ENCODE assay signal across 8 cellular contexts in genomic region chr11:65551572-65552398, GRCh38. TPM values are rescaled to one million over a fixed set of nuclear protein-coding genes. Genes with fewer than 3 reads are reported as not detected.
DNase-seq lines count a peak whose midpoint lies in the region; ATAC-seq, FAIRE-seq and TF ChIP-seq lines count a peak whose summit lies in the region.

No MANE protein-coding gene starts in this region.

- RAD21 ChIA-PET in HCT116 (lab: Charles Lee; ENCODE audit: low non-redundant PET in 1 of 2, low total read pairs in 2 of 2, uncharacterized antibody in 2 of 2, unreplicated experiment in 2 of 2), result interaction anchor here in 1 of 2 experiments (0.6 to 1.5 kb wide), 2 partner anchors 9 to 12 kb away, joined by 3 to 5 read pairs; no protein-coding TSS in a partner anchor

- H3K9me2 ChIP-seq in HCT116 (ENCODE audit: insufficient read depth), result no peaks in the 10 kb centered on the region

- H2AFZ ChIP-seq in HCT116 (ENCODE audit: low read depth, low read length, poor library complexity, severe bottlenecking), result no peak overlapping the region

- peaks cover 58 to 65% of the 10 kb centered on the region in 2 experiments for H3K4me1 ChIP-seq in HCT116 (ENCODE audit: control insufficient read depth in 1 of 2, insufficient read depth in 2 of 2, low read length in 2 of 2)

- ATAC-seq in HCT116, result peak; percentile 43

- BruUV-seq in HCT116 (replicated peaks; lab: Mats Ljungman, UMichigan), result no TSS peak

- TF ChIP-seq RAD21 in HCT116 (IDR thresholded peaks at IDR 0.05; ENCODE audit: low read depth), result no peak

- peak overlapping the region; percentile 34 to 50 for H3K4me3 ChIP-seq in HCT116 (replicated peaks in 1 of 2; ENCODE audit: low read depth in 1 of 2, low read length in 2 of 2)

- H3K79me2 ChIP-seq in HCT116 (ENCODE audit: insufficient read depth, low read length), result peaks cover 20% of the 10 kb centered on the region

- H3K27ac ChIP-seq in HCT116 (ENCODE audit: low read depth, low read length), result peak overlapping the region; percentile 70

- DNase-seq in DMS53 treated with DMSO at 0.1 percent for 48 hours (lab: John Stamatoyannopoulos, UW; ENCODE audit: unreplicated experiment), result peak; percentile 95
- DNase-seq in HCT116 (ENCODE audit: low read depth, low spot score), result peak; percentile 64
- peak; percentile 86 for DNase-seq in NCI-H69 (lab: John Stamatoyannopoulos, UW)
- peak; percentile 50 for DNase-seq in activated T-helper 1 cell treated with Interleukin-2 at 50 U/mL for 16 hours (ENCODE audit: low read depth)
- DNase-seq in glomerular visceral epithelial cell (ENCODE audit: extremely low spot score), result peak; percentile 47
- peak; percentile 56 for DNase-seq in stimulated activated CD4-positive, alpha-beta T cell treated with anti-CD3 and anti-CD28 coated beads, Interleukin-12 subunit alpha, Interleukin-12 subunit beta, amount 100 ng/mL, for 4 hours
- DNase-seq in H54 (ENCODE audit: insufficient read length, low spot score), result no peak
- DNase-seq in AG08395 (ENCODE audit: low spot score), result no peak

- intact Hi-C loops in HCT116 (cut with micrococcal nuclease), result no loop called here

- peak overlapping the region; percentile 78 for H3K4me2 ChIP-seq in HCT116 (ENCODE audit: low read length)

- FAIRE-seq in H54 (lab: Jason Lieb, UNC), result no peak

- H4K20me1 ChIP-seq in HCT116 (ENCODE audit: insufficient read depth), result no peaks in the 10 kb centered on the region

- H3K36me3 ChIP-seq in HCT116 (ENCODE audit: control insufficient read depth in 1 of 2, insufficient read depth in 2 of 2, low read length in 2 of 2), result peaks cover 5 to 12% of the 10 kb centered on the region in 2 experiments

- peak overlapping the region; percentile 40 for H3K9ac ChIP-seq in HCT116 (ENCODE audit: low read length)

- POLR2A ChIA-PET in HCT116 (lab: Charles Lee), result interaction anchor here (0.8 to 2.0 kb wide), 8 partner anchors 9 to 219 kb away, joined by 3 to 7 read pairs (median 4); partner anchors contain the start of genes DPF2, NEAT1 and ZNRD2

- TF ChIP-seq CTCF in HCT116 (IDR thresholded peaks at IDR 0.05 in 2 of 3, conservative IDR thresholded peaks at IDR 0.05 in 1 of 3; ENCODE audit: borderline replicate concordance in 1 of 3, insufficient read depth in 1 of 3, low read depth in 2 of 3, low read length in 2 of 3), result peak in 2 of 3 experiments; percentile 72 to 83; a peak in 4 of 6 replicates

- CTCF ChIA-PET in HCT116 (lab: Charles Lee), result interaction anchor here (0.7 to 3.7 kb wide), 6 partner anchors 9 to 44 kb away, joined by 3 to 25 read pairs (median 4); partner anchors contain the start of gene ZNRD2

- no peaks in the 10 kb centered on the region for H3K9me3 ChIP-seq in HCT116 (ENCODE audit: control insufficient read depth in 1 of 2, insufficient read depth in 1 of 2, low read depth in 1 of 2, low read length in 2 of 2)

- TF ChIP-seq POLR2A in HCT116 (IDR thresholded peaks at IDR 0.05; ENCODE audit: borderline replicate concordance, extremely low read depth, insufficient read depth, insufficient read length), result no peak
- TF ChIP-seq POLR2A in H54 (IDR thresholded peaks at IDR 0.05; ENCODE audit: low read depth, low read length), result no peak

- no peaks in the 10 kb centered on the region for H3K27me3 ChIP-seq in HCT116 (ENCODE audit: insufficient read depth, low read length)

TF ChIP-seq in HCT116, 20 proteins besides CTCF, POLR2A, EP300 and RAD21:
- TF ChIP-seq SRF (IDR thresholded peaks at IDR 0.05; ENCODE audit: low read depth) (no peak), ZFX (IDR thresholded peaks at IDR 0.05) (no peak), TCF7L2 (IDR thresholded peaks at IDR 0.05; ENCODE audit: borderline replicate concordance, extremely low read depth, insufficient read depth, insufficient read length) (no peak), SIN3A (IDR thresholded peaks at IDR 0.05; ENCODE audit: low read depth) (no peak), EZH2phosphoT487 (IDR thresholded peaks at IDR 0.05; ENCODE audit: borderline replicate concordance) (no peak), ZNF274 (IDR thresholded peaks at IDR 0.05; ENCODE audit: low read depth, low read length) (no peak), ELF1 (IDR thresholded peaks at IDR 0.05; ENCODE audit: borderline replicate concordance, low read depth) (no peak), POLR2AphosphoS5 (IDR thresholded peaks at IDR 0.05; ENCODE audit: low read depth, low read length) (0 out of 2 replicates have a peak, but pooled peaks have one; percentile 12)

RNA-seq across cellular contexts. Expression of gene LTBP3, which starts 6.4 kb away (rescaled TPM):
- total RNA-seq in HCT116 (2021; ENCODE audit: unreplicated experiment), result 248 TPM
- polyA plus RNA-seq in HCT116 (2012), result 238 and 328 TPM in 2 replicates

RNA-seq across cellular contexts. Expression of gene ZNRD2, which starts 18.5 kb away (rescaled TPM):
- total RNA-seq in HCT116 (2021; ENCODE audit: unreplicated experiment), result 66.8 TPM
- polyA plus RNA-seq in HCT116 (2012), result 86.9 and 93.0 TPM in 2 replicates

RNA-seq across cellular contexts. Expression of gene FAM89B, which starts 20.6 kb away (rescaled TPM):
- 60.0 TPM for total RNA-seq in HCT116 (2021; ENCODE audit: unreplicated experiment)
- polyA plus RNA-seq in HCT116 (2012), result 46.1 and 52.9 TPM in 2 replicates

RNA-seq across cellular contexts. Expression of gene EHBP1L1, which starts 24.1 kb away (rescaled TPM):
- total RNA-seq in HCT116 (2021; ENCODE audit: unreplicated experiment), result 105 TPM
- 88.5 and 90.6 TPM in 2 replicates for polyA plus RNA-seq in HCT116 (2012)

RNA-seq across cellular contexts. Expression of gene SCYL1, which starts 26.9 kb away (rescaled TPM):
- total RNA-seq in HCT116 (2021; ENCODE audit: unreplicated experiment), result 104 TPM
- polyA plus RNA-seq in HCT116 (2012), result 82.4 and 84.4 TPM in 2 replicates

Comparison
In these comparisons a context has a peak if more than half of its experiments do, and no peak if none do; other contexts are left out.
1. DNase-seq: peak in DMS53 treated with DMSO at 0.1 percent for 48 hours (single experiment), HCT116 (single experiment), NCI-H69 (single experiment), activated T-helper 1 cell treated with Interleukin-2 at 50 U/mL for 16 hours (single experiment), glomerular visceral epithelial cell (single experiment) and stimulated activated CD4-positive, alpha-beta T cell treated with anti-CD3 and anti-CD28 coated beads, Interleukin-12 subunit alpha, Interleukin-12 subunit beta, amount 100 ng/mL, for 4 hours (single experiment); none in H54 (single experiment) and AG08395 (single experiment).